In the genomic region with DNA sequence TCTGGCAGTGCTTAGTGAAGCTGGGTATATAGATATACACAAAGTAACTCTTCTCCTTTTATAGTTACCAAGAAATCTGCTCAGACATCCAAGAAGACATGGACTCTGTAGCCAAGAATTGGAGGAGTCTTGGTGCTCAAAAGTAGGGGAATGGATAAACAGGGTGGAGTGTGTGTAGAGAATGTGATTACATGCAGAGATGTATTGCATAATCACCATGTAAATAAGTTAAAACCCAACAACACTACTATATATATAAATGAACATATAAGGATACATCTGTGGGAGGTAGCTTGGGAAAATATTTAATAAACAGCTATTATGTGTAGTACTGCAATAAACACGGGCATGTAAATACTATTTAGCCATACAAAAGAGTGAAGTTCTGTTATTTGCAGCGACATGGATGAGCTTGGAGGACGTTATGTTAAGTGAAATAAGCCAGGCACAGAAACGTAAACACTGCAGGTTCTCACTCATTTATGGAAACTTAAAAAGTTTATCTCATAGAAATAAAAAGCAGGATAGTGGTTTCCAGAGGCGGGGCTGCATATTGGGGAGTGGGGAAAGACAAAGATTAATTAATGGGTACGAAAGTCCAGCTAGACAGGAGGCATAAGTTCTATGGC, we compare ENCODE assay signal across 23 cellular contexts.
"Had no signal": no experiment of that assay in that cellular context is flagged by ENCODE, and none has a peak within 500 bp of the region (broad histone marks: within the 10 kb centered on the region; RNA-seq: fewer than 3 reads in every experiment).

No MANE protein-coding gene starts in this region.

- H3K9ac ChIP-seq: SK-N-SH had no signal

- H3K27ac ChIP-seq: HL-60, RWPE1 had no signal

- FAIRE-seq: HTR-8/SVneo had no signal

- H3K9me3 ChIP-seq: MG63, SK-N-SH had no signal

- DNase-seq: Karpas-422; KG1; MG63; NCI-H1105; NCI-H1417; NCI-H1436 treated with DMSO at 0.1 percent for 48 hours; NCI-H1694; NCI-H187 treated with DMSO at 0.1 percent for 48 hours; NCI-H2029 treated with DMSO at 0.1 percent for 48 hours; NCI-H2171 treated with DMSO at 0.1 percent for 48 hours; NCI-H345; NCI-H446 treated with DMSO at 0.1 percent for 48 hours; NCI-H510A treated with DMSO at 0.1 percent for 48 hours; NCI-H526; NCI-H82; NK-92 treated with Interleukin-12 subunit alpha and Interleukin-12 subunit beta, amount 100 ng/mL, for 24 hours; PC-3; SHP77; SK-N-SH had no signal

- ATAC-seq: Panc1, PC-3 had no signal

- H3K4me2 ChIP-seq: SK-N-SH had no signal

- H3K4me3 ChIP-seq: MG63 had no signal

- H3K36me3 ChIP-seq: MG63 had no signal
